In the genomic region with DNA sequence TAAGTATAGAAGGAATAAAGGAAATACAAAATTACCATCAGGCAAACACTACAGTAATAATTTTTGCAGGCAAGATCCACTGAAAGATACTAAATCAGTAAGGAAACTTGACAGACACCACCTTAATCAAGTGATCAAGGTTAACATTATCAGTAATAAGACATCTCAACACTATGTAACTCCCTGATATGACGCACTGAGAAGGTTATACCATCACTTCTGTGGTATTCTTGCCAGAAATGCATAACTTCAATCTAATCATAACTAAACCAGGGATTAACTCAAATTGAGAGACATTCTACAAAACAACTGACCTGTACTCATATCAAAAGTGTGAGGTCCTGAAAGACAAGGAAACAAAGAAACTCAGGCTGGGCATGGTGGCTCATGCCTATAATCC, we compare ENCODE assay signal across 35 cellular contexts. TPM values are rescaled to one million over a fixed set of nuclear protein-coding genes. Genes with fewer than 3 reads are reported as not detected.
DNase-seq lines count a peak whose midpoint lies in the region; ATAC-seq and TF ChIP-seq lines count a peak whose summit lies in the region.
"Had no signal": no experiment of that assay in that cellular context is flagged by ENCODE, and none has a peak within 500 bp of the region (broad histone marks: within the 10 kb centered on the region; RNA-seq: fewer than 3 reads in every experiment).

No MANE protein-coding gene starts in this region.

- intact Hi-C loops in esophagus muscularis mucosa (cut with DNase I) (no loop called here), OCI-LY7 (cut with micrococcal nuclease; ENCODE audit: unreplicated experiment) (no loop called here)

- no TSS peak for BruUV-seq in OCI-LY7 (replicated peaks; lab: Mats Ljungman, UMichigan)

- H3K4me3 Mint-ChIP-seq in activated T-cell treated with anti-CD3 and anti-CD28 coated beads, Interleukin-2, amount 50 U/mL, for 72 hours, result no peak overlapping the region
- no peak overlapping the region for H3K4me3 Mint-ChIP-seq in activated T-cell treated with anti-CD3 and anti-CD28 coated beads, Interleukin-2, amount 50 U/mL, for 4 hours
- no peak overlapping the region for H3K4me3 Mint-ChIP-seq in activated T-helper 17 cell treated with anti-CD3 and anti-CD28 coated beads, Interleukin-2, amount 50 U/mL, for 72 hours
- no peak overlapping the region for H3K4me3 Mint-ChIP-seq in stimulated activated effector memory CD8-positive, alpha-beta T cell treated with anti-CD3 and anti-CD28 coated beads, Interleukin-12 subunit alpha, Interleukin-12 subunit beta, amount 100 ng/mL, for 72 hours
- H3K4me3 Mint-ChIP-seq: B cell; CD14-positive monocyte; CD4-positive, alpha-beta memory T cell; CD4-positive, alpha-beta T cell; CD4-positive, CD25-positive, alpha-beta regulatory T cell; CD8-positive, alpha-beta memory T cell; CD8-positive, alpha-beta T cell had no signal

- no peak overlapping the region for H3K4me2 ChIP-seq in OCI-LY7 (ENCODE audit: low read length)
- H3K4me2 ChIP-seq: A549; BLaER1; BLaER1 treated with 17β-estradiol and CSF1 and Interleukin-3, amounts not matched to agents 10 nM and 100 nM had no signal

- WGBS in esophagus muscularis mucosa, result 88% methylated on average over 1 of the region's 1 CpG

- H3K4me1 ChIP-seq in esophagus muscularis mucosa, result no peaks in the 10 kb centered on the region
- H3K4me1 ChIP-seq in OCI-LY7 (ENCODE audit: insufficient read depth, low read length, poor library complexity, severe bottlenecking), result no peaks in the 10 kb centered on the region
- H3K4me1 ChIP-seq: A549; BE2C; BLaER1; BLaER1 treated with 17β-estradiol and CSF1 and Interleukin-3, amounts not matched to agents 10 nM and 100 nM; Caco-2 had no signal

- no peaks in the 10 kb centered on the region for H3K27me3 ChIP-seq in esophagus muscularis mucosa
- H3K27me3 ChIP-seq: BLaER1; BLaER1 treated with 17β-estradiol and CSF1 and Interleukin-3, amounts not matched to agents 10 nM and 100 nM had no signal

- no peak overlapping the region for H3K27ac Mint-ChIP-seq in activated T-cell treated with anti-CD3 and anti-CD28 coated beads, Interleukin-2, amount 50 U/mL, for 72 hours
- no peak overlapping the region for H3K27ac Mint-ChIP-seq in activated T-helper 17 cell treated with anti-CD3 and anti-CD28 coated beads, Interleukin-2, amount 50 U/mL, for 72 hours
- H3K27ac Mint-ChIP-seq in stimulated activated effector memory CD8-positive, alpha-beta T cell treated with anti-CD3 and anti-CD28 coated beads, Interleukin-12 subunit alpha, Interleukin-12 subunit beta, amount 100 ng/mL, for 72 hours, result no peak overlapping the region
- H3K27ac Mint-ChIP-seq: B cell; CD14-positive monocyte; CD4-positive, alpha-beta memory T cell; CD4-positive, alpha-beta T cell; CD4-positive, CD25-positive, alpha-beta regulatory T cell; CD8-positive, alpha-beta memory T cell; CD8-positive, alpha-beta T cell had no signal

- CTCF ChIA-PET in OCI-LY7 (lab: Charles Lee; ENCODE audit: unreplicated experiment), result no interaction called here

- no peaks in the 10 kb centered on the region for H3K9me2 ChIP-seq in OCI-LY7 (ENCODE audit: insufficient read depth, low read length)

- peaks cover 19% of the 10 kb centered on the region for H3K27me3 Mint-ChIP-seq in activated T-cell treated with anti-CD3 and anti-CD28 coated beads, Interleukin-2, amount 50 U/mL, for 72 hours (ENCODE audit: low read depth)
- no peaks in the 10 kb centered on the region for H3K27me3 Mint-ChIP-seq in activated T-cell treated with anti-CD3 and anti-CD28 coated beads, Interleukin-2, amount 50 U/mL, for 4 hours (ENCODE audit: low read depth)
- H3K27me3 Mint-ChIP-seq in activated T-helper 17 cell treated with anti-CD3 and anti-CD28 coated beads, Interleukin-2, amount 50 U/mL, for 72 hours, result peaks cover 12% of the 10 kb centered on the region

- H3K9me3 Mint-ChIP-seq in activated T-cell treated with anti-CD3 and anti-CD28 coated beads, Interleukin-2, amount 50 U/mL, for 72 hours, result peaks cover 0 to 4% of the 10 kb centered on the region in 2 donors
- H3K9me3 Mint-ChIP-seq in activated T-cell treated with anti-CD3 and anti-CD28 coated beads, Interleukin-2, amount 50 U/mL, for 4 hours, result peaks cover 7% of the 10 kb centered on the region
- peaks cover 3% of the 10 kb centered on the region for H3K9me3 Mint-ChIP-seq in activated T-helper 17 cell treated with anti-CD3 and anti-CD28 coated beads, Interleukin-2, amount 50 U/mL, for 72 hours
- H3K9me3 Mint-ChIP-seq in stimulated activated effector memory CD8-positive, alpha-beta T cell treated with anti-CD3 and anti-CD28 coated beads, Interleukin-12 subunit alpha, Interleukin-12 subunit beta, amount 100 ng/mL, for 72 hours, result peaks cover 8% of the 10 kb centered on the region

- H2AFZ ChIP-seq in OCI-LY7 (ENCODE audit: low read length), result no peak overlapping the region

- peaks cover 0 to 18% (median 6%) of the 10 kb centered on the region in 4 donors for H3K9me3 ChIP-seq in esophagus muscularis mucosa
- no peaks in the 10 kb centered on the region for H3K9me3 ChIP-seq in OCI-LY7 (ENCODE audit: low read length)

- H3K79me2 ChIP-seq in OCI-LY7 (ENCODE audit: insufficient read depth, low read depth, low read length), result no peaks in the 10 kb centered on the region

- peak; percentile 25 to 87 for ATAC-seq in activated T-cell treated with anti-CD3 and anti-CD28 coated beads, Interleukin-2, amount 50 U/mL, for 72 hours (replicated peaks in 1 of 2)
- ATAC-seq in activated T-cell treated with anti-CD3 and anti-CD28 coated beads, Interleukin-2, amount 50 U/mL, for 4 hours, result no peak
- peak; percentile 23 for ATAC-seq in activated T-helper 17 cell treated with anti-CD3 and anti-CD28 coated beads, Interleukin-2, amount 50 U/mL, for 72 hours (replicated peaks)
- peak; percentile 61 for ATAC-seq in stimulated activated effector memory CD8-positive, alpha-beta T cell treated with anti-CD3 and anti-CD28 coated beads, Interleukin-12 subunit alpha, Interleukin-12 subunit beta, amount 100 ng/mL, for 72 hours
- ATAC-seq: A549; CD8-positive, alpha-beta T cell had no signal

- H3K4me1 Mint-ChIP-seq in activated T-cell treated with anti-CD3 and anti-CD28 coated beads, Interleukin-2, amount 50 U/mL, for 72 hours (ENCODE audit: low read depth), result no peaks in the 10 kb centered on the region
- no peaks in the 10 kb centered on the region for H3K4me1 Mint-ChIP-seq in activated T-cell treated with anti-CD3 and anti-CD28 coated beads, Interleukin-2, amount 50 U/mL, for 4 hours (ENCODE audit: low read depth)
- no peaks in the 10 kb centered on the region for H3K4me1 Mint-ChIP-seq in activated T-helper 17 cell treated with anti-CD3 and anti-CD28 coated beads, Interleukin-2, amount 50 U/mL, for 72 hours
- no peaks in the 10 kb centered on the region for H3K4me1 Mint-ChIP-seq in stimulated activated effector memory CD8-positive, alpha-beta T cell treated with anti-CD3 and anti-CD28 coated beads, Interleukin-12 subunit alpha, Interleukin-12 subunit beta, amount 100 ng/mL, for 72 hours
- H3K4me1 Mint-ChIP-seq: B cell; CD14-positive monocyte; CD4-positive, alpha-beta memory T cell; CD4-positive, CD25-positive, alpha-beta regulatory T cell; CD8-positive, alpha-beta memory T cell had no signal

- no peak for DNase-seq in activated T-cell treated with anti-CD3 and anti-CD28 coated beads, Interleukin-2, amount 50 U/mL, for 72 hours
- no peak for DNase-seq in activated T-cell treated with anti-CD3 and anti-CD28 coated beads, Interleukin-2, amount 50 U/mL, for 4 hours
- DNase-seq in esophagus muscularis mucosa (ENCODE audit: extremely low spot score), result peak; percentile 7
- DNase-seq in stimulated activated effector memory CD8-positive, alpha-beta T cell treated with anti-CD3 and anti-CD28 coated beads, Interleukin-12 subunit alpha, Interleukin-12 subunit beta, amount 100 ng/mL, for 72 hours (ENCODE audit: low spot score in 2 of 2), result no peak
- DNase-seq in DMS 273 treated with DMSO at 0.1 percent for 48 hours (lab: John Stamatoyannopoulos, UW), result no peak
- no peak for DNase-seq in OCI-LY7 (ENCODE audit: low spot score)
- DNase-seq in iPS-NIHi7 (ENCODE audit: extremely low spot score), result no peak
- DNase-seq: 8988T; ACHN; AML-193; BE2C; C1 segment of cervical spinal cord; Caco-2; Calu3; CD4-positive, alpha-beta memory T cell; CD4-positive, alpha-beta T cell; CD4-positive, CD25-positive, alpha-beta regulatory T cell; CD8-positive, alpha-beta memory T cell; CD8-positive, alpha-beta T cell; COR-L47; DMS153; DMS53; DMS79; DMS79 treated with DMSO at 0.1 percent for 48 hours; DND-41; EL had no signal

- no peak for TF ChIP-seq EP300 in esophagus muscularis mucosa (IDR thresholded peaks at IDR 0.05)

- peaks cover 0 to 4% of the 10 kb centered on the region in 2 donors for H3K36me3 Mint-ChIP-seq in activated T-cell treated with anti-CD3 and anti-CD28 coated beads, Interleukin-2, amount 50 U/mL, for 72 hours (ENCODE audit: insufficient read depth in 2 of 2)
- H3K36me3 Mint-ChIP-seq in activated T-cell treated with anti-CD3 and anti-CD28 coated beads, Interleukin-2, amount 50 U/mL, for 4 hours (ENCODE audit: insufficient read depth), result no peaks in the 10 kb centered on the region
- no peaks in the 10 kb centered on the region for H3K36me3 Mint-ChIP-seq in activated T-helper 17 cell treated with anti-CD3 and anti-CD28 coated beads, Interleukin-2, amount 50 U/mL, for 72 hours (ENCODE audit: low read depth)
- H3K36me3 Mint-ChIP-seq in stimulated activated effector memory CD8-positive, alpha-beta T cell treated with anti-CD3 and anti-CD28 coated beads, Interleukin-12 subunit alpha, Interleukin-12 subunit beta, amount 100 ng/mL, for 72 hours, result no peaks in the 10 kb centered on the region
- H3K36me3 Mint-ChIP-seq: CD14-positive monocyte; CD4-positive, alpha-beta memory T cell; CD4-positive, CD25-positive, alpha-beta regulatory T cell; CD8-positive, alpha-beta memory T cell; CD8-positive, alpha-beta T cell had no signal

- no peaks in the 10 kb centered on the region for H4K20me1 ChIP-seq in OCI-LY7 (ENCODE audit: insufficient read depth, low read length)
- H4K20me1 ChIP-seq: BLaER1; BLaER1 treated with 17β-estradiol and CSF1 and Interleukin-3, amounts not matched to agents 10 nM and 100 nM had no signal

- H3K27ac ChIP-seq in esophagus muscularis mucosa (replicated peaks in 1 of 4) (no peak overlapping the region), OCI-LY7 (ENCODE audit: low read depth, low read length, poor library complexity, severe bottlenecking) (no peak overlapping the region)
- H3K27ac ChIP-seq: 22Rv1; A549; BLaER1; BLaER1 treated with 17β-estradiol and CSF1 and Interleukin-3, amounts not matched to agents 10 nM and 100 nM; C4-2B had no signal

- no peak overlapping the region for H3K4me3 ChIP-seq in esophagus muscularis mucosa
- no peak overlapping the region for H3K4me3 ChIP-seq in OCI-LY7 (ENCODE audit: low read depth, low read length, poor library complexity, severe bottlenecking)
- H3K4me3 ChIP-seq: A549; BLaER1; BLaER1 treated with 17β-estradiol and CSF1 and Interleukin-3, amounts not matched to agents 10 nM and 100 nM had no signal

- POLR2A ChIA-PET in OCI-LY7 (lab: Charles Lee), result no interaction called here

- H3K36me3 ChIP-seq in esophagus muscularis mucosa, result no peaks in the 10 kb centered on the region
- no peaks in the 10 kb centered on the region for H3K36me3 ChIP-seq in OCI-LY7 (ENCODE audit: insufficient read depth, low read length)
- H3K36me3 ChIP-seq: BE2C; BLaER1; BLaER1 treated with 17β-estradiol and CSF1 and Interleukin-3, amounts not matched to agents 10 nM and 100 nM had no signal

- TF ChIP-seq CTCF in esophagus muscularis mucosa (IDR thresholded peaks at IDR 0.05) (no peak), OCI-LY7 (conservative IDR thresholded peaks at IDR 0.05; ENCODE audit: low read length) (no peak)

- TF ChIP-seq POLR2A in esophagus muscularis mucosa (IDR thresholded peaks at IDR 0.05; ENCODE audit: low read depth), result no peak

RNA-seq across cellular contexts. Expression of gene GABRP, which starts 52.5 kb away (rescaled TPM):
- not detected for total RNA-seq in activated T-cell treated with anti-CD3 and anti-CD28 coated beads, Interleukin-2, amount 50 U/mL, for 72 hours
- total RNA-seq in activated T-cell treated with anti-CD3 and anti-CD28 coated beads, Interleukin-2, amount 50 U/mL, for 4 hours, result not detected
- not detected for total RNA-seq in activated T-helper 17 cell treated with anti-CD3 and anti-CD28 coated beads, Interleukin-2, amount 50 U/mL, for 72 hours
- under 1 TPM in 1 of 4 donors, not detected in 3; 0.42 TPM for total RNA-seq in esophagus muscularis mucosa
- total RNA-seq in OCI-LY7 (2014; rRNA removed; shearing (Covaris generic)), result not detected in 2 replicates
- total RNA-seq in OCI-LY7 (2022), result not detected in 2 replicates
- total RNA-seq: A172; B cell; CD4-positive, alpha-beta memory T cell; CD4-positive, alpha-beta T cell; CD4-positive, CD25-positive, alpha-beta regulatory T cell; CD8-positive, alpha-beta memory T cell; CD8-positive, alpha-beta T cell had no signal

Comparison
In these comparisons a context has a peak if more than half of its experiments do, and no peak if none do; other contexts are left out.
1. ATAC-seq: peak in activated T-cell treated with anti-CD3 and anti-CD28 coated beads, Interleukin-2, amount 50 U/mL, for 72 hours (2 of 2), activated T-helper 17 cell treated with anti-CD3 and anti-CD28 coated beads, Interleukin-2, amount 50 U/mL, for 72 hours (single experiment) and stimulated activated effector memory CD8-positive, alpha-beta T cell treated with anti-CD3 and anti-CD28 coated beads, Interleukin-12 subunit alpha, Interleukin-12 subunit beta, amount 100 ng/mL, for 72 hours (single experiment); none in activated T-cell treated with anti-CD3 and anti-CD28 coated beads, Interleukin-2, amount 50 U/mL, for 4 hours (0 of 2).